1 cellular context compared by ENCODE assay signal in the genomic region with DNA sequence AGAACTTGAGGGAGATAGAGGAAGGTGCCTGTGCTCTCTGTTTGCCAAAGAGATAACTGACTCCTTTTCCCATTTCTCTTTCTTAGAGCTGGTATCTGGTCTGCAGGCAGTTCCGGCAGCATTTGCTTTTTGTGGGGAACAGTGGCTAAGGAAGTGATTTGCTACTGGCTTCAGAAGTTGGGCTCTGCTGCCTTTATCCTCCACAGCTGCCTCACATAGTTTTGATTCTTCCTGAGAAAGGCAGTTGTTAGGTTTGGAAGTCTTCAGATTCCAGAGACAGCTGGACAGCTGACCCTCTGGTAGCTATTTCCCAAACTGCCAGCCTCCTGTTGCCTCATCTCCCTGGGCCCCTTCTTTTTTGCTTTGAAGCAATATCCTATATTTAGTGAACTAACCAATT.
TF ChIP-seq lines count a peak whose summit lies in the region.

No MANE protein-coding gene starts in this region.

TF ChIP-seq in GM23338, 12 proteins besides CTCF, POLR2A, EP300 and RAD21 (continued from another document):
- TF ChIP-seq, protein P1, sequence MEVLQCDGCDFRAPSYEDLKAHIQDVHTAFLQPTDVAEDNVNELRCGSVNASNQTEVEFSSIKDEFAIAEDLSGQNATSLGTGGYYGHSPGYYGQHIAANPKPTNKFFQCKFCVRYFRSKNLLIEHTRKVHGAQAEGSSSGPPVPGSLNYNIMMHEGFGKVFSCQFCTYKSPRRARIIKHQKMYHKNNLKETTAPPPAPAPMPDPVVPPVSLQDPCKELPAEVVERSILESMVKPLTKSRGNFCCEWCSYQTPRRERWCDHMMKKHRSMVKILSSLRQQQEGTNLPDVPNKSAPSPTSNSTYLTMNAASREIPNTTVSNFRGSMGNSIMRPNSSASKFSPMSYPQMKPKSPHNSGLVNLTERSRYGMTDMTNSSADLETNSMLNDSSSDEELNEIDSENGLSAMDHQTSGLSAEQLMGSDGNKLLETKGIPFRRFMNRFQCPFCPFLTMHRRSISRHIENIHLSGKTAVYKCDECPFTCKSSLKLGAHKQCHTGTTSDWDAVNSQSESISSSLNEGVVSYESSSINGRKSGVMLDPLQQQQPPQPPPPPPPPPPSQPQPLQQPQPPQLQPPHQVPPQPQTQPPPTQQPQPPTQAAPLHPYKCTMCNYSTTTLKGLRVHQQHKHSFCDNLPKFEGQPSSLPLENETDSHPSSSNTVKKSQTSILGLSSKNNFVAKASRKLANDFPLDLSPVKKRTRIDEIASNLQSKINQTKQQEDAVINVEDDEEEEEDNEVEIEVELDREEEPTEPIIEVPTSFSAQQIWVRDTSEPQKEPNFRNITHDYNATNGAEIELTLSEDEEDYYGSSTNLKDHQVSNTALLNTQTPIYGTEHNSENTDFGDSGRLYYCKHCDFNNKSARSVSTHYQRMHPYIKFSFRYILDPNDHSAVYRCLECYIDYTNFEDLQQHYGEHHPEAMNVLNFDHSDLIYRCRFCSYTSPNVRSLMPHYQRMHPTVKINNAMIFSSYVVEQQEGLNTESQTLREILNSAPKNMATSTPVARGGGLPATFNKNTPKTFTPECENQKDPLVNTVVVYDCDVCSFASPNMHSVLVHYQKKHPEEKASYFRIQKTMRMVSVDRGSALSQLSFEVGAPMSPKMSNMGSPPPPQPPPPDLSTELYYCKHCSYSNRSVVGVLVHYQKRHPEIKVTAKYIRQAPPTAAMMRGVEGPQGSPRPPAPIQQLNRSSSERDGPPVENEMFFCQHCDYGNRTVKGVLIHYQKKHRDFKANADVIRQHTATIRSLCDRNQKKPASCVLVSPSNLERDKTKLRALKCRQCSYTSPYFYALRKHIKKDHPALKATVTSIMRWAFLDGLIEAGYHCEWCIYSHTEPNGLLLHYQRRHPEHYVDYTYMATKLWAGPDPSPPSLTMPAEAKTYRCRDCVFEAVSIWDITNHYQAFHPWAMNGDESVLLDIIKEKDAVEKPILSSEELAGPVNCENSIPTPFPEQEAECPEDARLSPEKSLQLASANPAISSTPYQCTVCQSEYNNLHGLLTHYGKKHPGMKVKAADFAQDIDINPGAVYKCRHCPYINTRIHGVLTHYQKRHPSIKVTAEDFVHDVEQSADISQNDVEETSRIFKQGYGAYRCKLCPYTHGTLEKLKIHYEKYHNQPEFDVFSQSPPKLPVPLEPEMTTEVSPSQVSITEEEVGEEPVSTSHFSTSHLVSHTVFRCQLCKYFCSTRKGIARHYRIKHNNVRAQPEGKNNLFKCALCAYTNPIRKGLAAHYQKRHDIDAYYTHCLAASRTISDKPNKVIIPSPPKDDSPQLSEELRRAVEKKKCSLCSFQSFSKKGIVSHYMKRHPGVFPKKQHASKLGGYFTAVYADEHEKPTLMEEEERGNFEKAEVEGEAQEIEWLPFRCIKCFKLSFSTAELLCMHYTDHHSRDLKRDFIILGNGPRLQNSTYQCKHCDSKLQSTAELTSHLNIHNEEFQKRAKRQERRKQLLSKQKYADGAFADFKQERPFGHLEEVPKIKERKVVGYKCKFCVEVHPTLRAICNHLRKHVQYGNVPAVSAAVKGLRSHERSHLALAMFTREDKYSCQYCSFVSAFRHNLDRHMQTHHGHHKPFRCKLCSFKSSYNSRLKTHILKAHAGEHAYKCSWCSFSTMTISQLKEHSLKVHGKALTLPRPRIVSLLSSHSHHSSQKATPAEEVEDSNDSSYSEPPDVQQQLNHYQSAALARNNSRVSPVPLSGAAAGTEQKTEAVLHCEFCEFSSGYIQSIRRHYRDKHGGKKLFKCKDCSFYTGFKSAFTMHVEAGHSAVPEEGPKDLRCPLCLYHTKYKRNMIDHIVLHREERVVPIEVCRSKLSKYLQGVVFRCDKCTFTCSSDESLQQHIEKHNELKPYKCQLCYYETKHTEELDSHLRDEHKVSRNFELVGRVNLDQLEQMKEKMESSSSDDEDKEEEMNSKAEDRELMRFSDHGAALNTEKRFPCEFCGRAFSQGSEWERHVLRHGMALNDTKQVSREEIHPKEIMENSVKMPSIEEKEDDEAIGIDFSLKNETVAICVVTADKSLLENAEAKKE (CRISPR knock-in tag; IDR thresholded peaks at IDR 0.05) = peak; percentile 67; the same call in 1 of the 2 replicates
